In the genomic region with DNA sequence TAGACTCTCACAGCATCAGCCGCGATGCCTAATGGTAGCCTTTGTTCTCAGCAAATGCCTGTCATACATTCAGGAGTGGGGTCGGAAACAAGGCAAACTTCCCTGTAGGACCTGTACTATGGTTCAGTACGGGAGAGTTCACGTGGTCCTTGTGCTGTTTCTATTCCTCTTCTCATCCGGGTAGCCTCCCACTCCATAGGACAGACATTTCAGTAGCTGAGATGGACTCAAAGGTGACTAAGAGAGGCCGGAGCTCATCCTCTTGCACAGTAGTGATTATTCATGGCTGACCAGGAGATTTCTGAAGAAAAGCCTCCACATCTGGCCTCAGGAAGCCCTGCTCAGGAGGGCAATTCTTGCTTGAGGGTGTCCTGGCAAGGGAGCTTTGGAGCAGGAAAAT, we compare ENCODE assay signal across 15 cellular contexts.
"Had no signal": no experiment of that assay in that cellular context is flagged by ENCODE, and none has a peak within 500 bp of the region (broad histone marks: within the 10 kb centered on the region; RNA-seq: fewer than 3 reads in every experiment).

No MANE protein-coding gene starts in this region.

- H3K9me3 Mint-ChIP-seq: activated naive CD4-positive, alpha-beta T cell treated with anti-CD3 and anti-CD28 coated beads, Interleukin-2, amount 50 U/mL, for 72 hours; brain; neural crest cell had no signal

- H3K4me3 Mint-ChIP-seq: brain, neural crest cell had no signal

- H3K36me3 Mint-ChIP-seq: activated naive CD4-positive, alpha-beta T cell treated with anti-CD3 and anti-CD28 coated beads, Interleukin-2, amount 50 U/mL, for 72 hours; brain had no signal

- DNase-seq: activated CD4-positive, alpha-beta T cell treated with anti-CD3 and anti-CD28 coated beads, Interleukin-2, amount 50 U/mL, for 4 hours; activated CD4-positive, CD25-positive, alpha-beta regulatory T cell treated with anti-CD3 and anti-CD28 coated beads, Interleukin-2, amount 50 U/mL, for 72 hours; activated T-cell treated with anti-CD3 and anti-CD28 coated beads, Interleukin-2, amount 50 U/mL, for 1 hour; amygdala; effector memory CD4-positive, alpha-beta T cell; hippocampal formation; kidney glomerular epithelial cell; pancreas; stimulated activated CD4-positive, alpha-beta T cell treated with anti-CD3 and anti-CD28 coated beads, Interleukin-4, amount 100 ng/mL, for 1 hour; stimulated activated CD8-positive, alpha-beta memory T cell treated with anti-CD3 and anti-CD28 coated beads, Interleukin-4, amount 100 ng/mL, for 48 hours; thyroid gland; uterus had no signal

- H3K4me3 ChIP-seq: pancreas, thyroid gland, uterus had no signal

- ATAC-seq: pancreas had no signal

- H3K27ac Mint-ChIP-seq: activated naive CD4-positive, alpha-beta T cell treated with anti-CD3 and anti-CD28 coated beads, Interleukin-2, amount 50 U/mL, for 72 hours; brain had no signal
